8 cellular contexts compared by ENCODE assay signal in the genomic region with DNA sequence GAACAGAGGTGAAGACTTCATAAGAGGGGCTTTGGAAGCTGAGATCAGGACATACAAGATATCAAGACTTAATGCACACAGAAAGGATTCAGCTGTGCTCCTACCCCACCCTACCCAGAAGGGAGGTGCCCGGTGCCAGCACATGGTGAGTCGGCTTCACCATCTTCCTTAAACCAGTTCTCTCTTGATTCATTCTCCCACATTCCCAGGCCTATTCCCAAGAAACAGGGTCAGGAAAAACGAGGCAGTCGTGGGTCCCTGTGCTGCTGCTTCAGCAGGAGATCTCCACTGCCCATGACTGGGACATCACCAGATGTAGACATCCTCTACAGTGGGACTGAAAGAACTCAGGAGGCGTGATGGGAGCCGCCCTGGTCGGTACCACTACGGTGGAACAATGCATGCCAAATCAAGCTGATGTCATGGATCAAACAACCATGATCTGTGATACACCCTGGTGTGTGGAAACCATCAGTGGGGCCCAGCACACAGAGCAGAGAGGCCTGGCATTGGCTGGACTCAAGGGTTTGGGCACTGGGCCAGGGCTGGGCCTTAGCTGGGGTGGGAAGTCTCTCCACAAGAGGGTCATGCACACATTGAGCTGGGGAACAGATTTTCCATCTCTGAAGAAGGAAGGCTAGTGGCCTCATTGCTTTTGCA. TPM values are rescaled to one million over a fixed set of nuclear protein-coding genes. Genes with fewer than 3 reads are reported as not detected.
DNase-seq lines count a peak whose midpoint lies in the region; ATAC-seq and TF ChIP-seq lines count a peak whose summit lies in the region.

No MANE protein-coding gene starts in this region.

- 71% methylated on average over 7 of the region's 8 CpGs for WGBS in SK-N-SH (ENCODE audit: low lambda C conversion rate)
- WGBS in gastroesophageal sphincter (ENCODE audit: low coverage in 1 of 2), 2 donors = 54 to 58% methylated on average over 2 to 4 of the region's 8 CpGs

- no peaks in the 10 kb centered on the region for H3K27me3 ChIP-seq in SK-N-SH (ENCODE audit: insufficient read depth)
- H3K27me3 ChIP-seq in gastroesophageal sphincter = no peaks in the 10 kb centered on the region
- H3K27me3 ChIP-seq in rectal smooth muscle tissue (ENCODE audit: control insufficient read depth, insufficient read depth, low read length) = no peaks in the 10 kb centered on the region
- H3K27me3 ChIP-seq in effector memory CD4-positive, alpha-beta T cell (replicated peaks; ENCODE audit: control insufficient read depth, insufficient read depth, low read length, poor library complexity, severe bottlenecking) = no peaks in the 10 kb centered on the region

- CTCF ChIA-PET in SK-N-SH (lab: Yijun Ruan, JAX) = interaction anchor here (1.0 to 4.1 kb wide), 7 partner anchors 12 to 390 kb away, joined by 4 to 23 read pairs (median 9); a partner anchor contains a TSS

- peak overlapping the region; percentile 64 for H3K4me2 ChIP-seq in SK-N-SH

- peak overlapping the region; percentile 52; the same call in 1 of the 2 replicates for H3K9ac ChIP-seq in SK-N-SH
- H3K9ac ChIP-seq in rectal smooth muscle tissue (ENCODE audit: low read length) = no peak overlapping the region

- DNase-seq in ELR (ENCODE audit: low read depth) = peak; percentile 63
- DNase-seq in SK-N-SH = peak; percentile 43
- no peak for DNase-seq in cerebellum (ENCODE audit: low spot score)
- DNase-seq in effector memory CD4-positive, alpha-beta T cell = no peak

- peaks cover 86% of the 10 kb centered on the region for H3K79me2 ChIP-seq in SK-N-SH (ENCODE audit: insufficient read depth)

- H3F3A ChIP-seq in SK-N-SH (replicated peaks; ENCODE audit: insufficient read depth) = peaks cover 29% of the 10 kb centered on the region

- TF ChIP-seq POLR2A in gastroesophageal sphincter (IDR thresholded peaks at IDR 0.05) = no peak

- H3K4me1 ChIP-seq in SK-N-SH (ENCODE audit: control insufficient read depth in 1 of 2, insufficient read depth in 2 of 2, low read depth in 1 of 2, low read length in 1 of 2) = peaks cover 53 to 54% of the 10 kb centered on the region in 2 experiments
- H3K4me1 ChIP-seq in gastroesophageal sphincter = peaks cover 30 to 100% (median 69%) of the 10 kb centered on the region in 3 donors
- peaks cover 60% of the 10 kb centered on the region for H3K4me1 ChIP-seq in rectal smooth muscle tissue (ENCODE audit: control insufficient read depth, insufficient read depth, low read length)
- peaks cover 29% of the 10 kb centered on the region for H3K4me1 ChIP-seq in effector memory CD4-positive, alpha-beta T cell (ENCODE audit: control insufficient read depth, insufficient read depth, low read length, poor library complexity, severe bottlenecking)

- no peak for ATAC-seq in gastroesophageal sphincter
- ATAC-seq in HG03045 (IDR thresholded peaks at IDR 0.05; ENCODE audit: unreplicated experiment) = no peak
- ATAC-seq in GM19035 (IDR thresholded peaks at IDR 0.05; ENCODE audit: unreplicated experiment) = no peak

- no peak for TF ChIP-seq RAD21 in SK-N-SH (IDR thresholded peaks at IDR 0.05; ENCODE audit: low read length)

- TF ChIP-seq CTCF in SK-N-SH (IDR thresholded peaks at IDR 0.05) = no peak
- no peak for TF ChIP-seq CTCF in gastroesophageal sphincter (IDR thresholded peaks at IDR 0.05)

- no peak overlapping the region for H3K4me3 ChIP-seq in SK-N-SH (ENCODE audit: low read depth in 2 of 2, low read length in 1 of 2)
- no peak overlapping the region for H3K4me3 ChIP-seq in gastroesophageal sphincter
- H3K4me3 ChIP-seq in rectal smooth muscle tissue (ENCODE audit: low read length) = peak overlapping the region; percentile 11
- H3K4me3 ChIP-seq in effector memory CD4-positive, alpha-beta T cell (ENCODE audit: insufficient read depth, low read depth, low read length, poor library complexity, severe bottlenecking) = no peak overlapping the region

- no peaks in the 10 kb centered on the region for H3K9me2 ChIP-seq in SK-N-SH

- H3K27ac ChIP-seq in SK-N-SH (ENCODE audit: low read depth in 2 of 2, low read length in 1 of 2) (peak overlapping the region; percentile 89 to 91), gastroesophageal sphincter (peak overlapping the region; percentile 54 to 90 (median 84)), rectal smooth muscle tissue (ENCODE audit: low read depth, low read length) (peak overlapping the region; percentile 84)
- no peak overlapping the region for H3K27ac ChIP-seq in effector memory CD4-positive, alpha-beta T cell (ENCODE audit: insufficient read depth, low read length, poor library complexity, severe bottlenecking)

- H3K36me3 ChIP-seq in SK-N-SH (replicated peaks in 1 of 2; ENCODE audit: control insufficient read depth in 1 of 2, insufficient read depth in 2 of 2, low read length in 1 of 2) (peaks cover 9 to 24% of the 10 kb centered on the region in 2 experiments), gastroesophageal sphincter (peaks cover 0 to 8% of the 10 kb centered on the region in 2 donors), rectal smooth muscle tissue (ENCODE audit: control insufficient read depth, insufficient read depth, low read length) (peaks cover 9% of the 10 kb centered on the region)
- H3K36me3 ChIP-seq in effector memory CD4-positive, alpha-beta T cell (ENCODE audit: control insufficient read depth, insufficient read depth, low read length) = peaks cover 28% of the 10 kb centered on the region

- TF ChIP-seq EP300 in SK-N-SH (IDR thresholded peaks at IDR 0.05; ENCODE audit: borderline replicate concordance in 1 of 2, low read depth in 1 of 2, low read length in 1 of 2) (no peak; a peak in 1 of 4 replicates), gastroesophageal sphincter (IDR thresholded peaks at IDR 0.05) (no peak)

- no peaks in the 10 kb centered on the region for H3K9me3 ChIP-seq in SK-N-SH
- H3K9me3 ChIP-seq in gastroesophageal sphincter = no peaks in the 10 kb centered on the region
- H3K9me3 ChIP-seq in effector memory CD4-positive, alpha-beta T cell (ENCODE audit: control insufficient read depth, low read length) = no peaks in the 10 kb centered on the region

- H2AFZ ChIP-seq in SK-N-SH (ENCODE audit: low read depth) = no peak overlapping the region

- POLR2A ChIA-PET in SK-N-SH (lab: Yijun Ruan, JAX) = interaction anchor here (1.1 to 1.6 kb wide), 2 partner anchors 42 to 45 kb away, joined by 3 read pairs; a partner anchor contains a TSS

- no peaks in the 10 kb centered on the region for H4K20me1 ChIP-seq in SK-N-SH (ENCODE audit: insufficient read depth)

TF ChIP-seq in SK-N-SH, 30 proteins besides CTCF, POLR2A, EP300 and RAD21 (continues in another document):
- TF ChIP-seq NFIC (IDR thresholded peaks at IDR 0.05; ENCODE audit: borderline replicate concordance) (peak; percentile 20; the same call in 1 of the 2 replicates), MXI1 (IDR thresholded peaks at IDR 0.05; ENCODE audit: low read depth, low read length) (0 out of 2 replicates have a peak, but pooled peaks have one; percentile 6), MEF2A (IDR thresholded peaks at IDR 0.05; ENCODE audit: borderline replicate concordance, low read depth) (no peak), POLR2AphosphoS5 (IDR thresholded peaks at IDR 0.05; ENCODE audit: low read depth, low read length) (no peak), ELF1 (IDR thresholded peaks at IDR 0.05) (no peak), GATA2 (CRISPR knock-in tag; IDR thresholded peaks at IDR 0.05) (no peak), RXRA (IDR thresholded peaks at IDR 0.05; ENCODE audit: borderline replicate concordance, low read depth) (no peak), EZH2phosphoT487 (IDR thresholded peaks at IDR 0.05; ENCODE audit: borderline replicate concordance, low read depth) (no peak)
- TF ChIP-seq, protein P1, sequence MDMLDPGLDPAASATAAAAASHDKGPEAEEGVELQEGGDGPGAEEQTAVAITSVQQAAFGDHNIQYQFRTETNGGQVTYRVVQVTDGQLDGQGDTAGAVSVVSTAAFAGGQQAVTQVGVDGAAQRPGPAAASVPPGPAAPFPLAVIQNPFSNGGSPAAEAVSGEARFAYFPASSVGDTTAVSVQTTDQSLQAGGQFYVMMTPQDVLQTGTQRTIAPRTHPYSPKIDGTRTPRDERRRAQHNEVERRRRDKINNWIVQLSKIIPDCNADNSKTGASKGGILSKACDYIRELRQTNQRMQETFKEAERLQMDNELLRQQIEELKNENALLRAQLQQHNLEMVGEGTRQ (IDR thresholded peaks at IDR 0.05; ENCODE audit: borderline replicate concordance, low read depth, low read length) = no peak

RNA-seq across cellular contexts. Expression of a gene that starts 41.9 kb away (rescaled TPM):
- 53.2 and 105 TPM in 2 replicates for polyA plus RNA-seq in SK-N-SH (2012; rRNA removed)
- 68.1 and 147 TPM in 2 replicates for polyA plus RNA-seq in SK-N-SH (2012; cell fraction: cytosol; rRNA removed)
- polyA plus RNA-seq in SK-N-SH (2012; cell fraction: nucleus; rRNA removed) = 66.6 and 79.5 TPM in 2 replicates
- total RNA-seq in gastroesophageal sphincter (10 to 100 TPM; 14.3 to 52.2 (median 42.0) TPM), cerebellum (23.0 TPM)

RNA-seq across cellular contexts. Expression of a gene that starts 44.8 kb away (rescaled TPM):
- polyA plus RNA-seq in SK-N-SH (2012; rRNA removed) = 15.5 and 20.3 TPM in 2 replicates
- 2.6 and 5.5 TPM in 2 replicates for polyA plus RNA-seq in SK-N-SH (2012; cell fraction: cytosol; rRNA removed)
- 152 and 177 TPM in 2 replicates for polyA plus RNA-seq in SK-N-SH (2012; cell fraction: nucleus; rRNA removed)
- 10 to 100 TPM; 12.3 to 23.2 (median 20.4) TPM for total RNA-seq in gastroesophageal sphincter
- total RNA-seq in cerebellum = 8.2 TPM

RNA-seq across cellular contexts. Expression of a gene that starts 57.1 kb away (rescaled TPM):
- polyA plus RNA-seq in SK-N-SH (2012; rRNA removed) = 0.07 and 0.34 TPM in 2 replicates
- polyA plus RNA-seq in SK-N-SH (2012; cell fraction: cytosol; rRNA removed) = 0.18 and 0.49 TPM in 2 replicates
- polyA plus RNA-seq in SK-N-SH (2012; cell fraction: nucleus; rRNA removed) = 0.61 TPM in 2 replicates
- total RNA-seq in gastroesophageal sphincter (10 to 100 TPM in 3 of 4 donors, 1 to 10 TPM in 1; 7.8 to 18.5 (median 14.5) TPM), cerebellum (4.4 TPM)

Comparison
In these comparisons a context has a peak if more than half of its experiments do, and no peak if none do; other contexts are left out.
1. DNase-seq: peak in ELR (single experiment) and SK-N-SH (single experiment); none in cerebellum (single experiment) and effector memory CD4-positive, alpha-beta T cell (0 of 3).